29 cellular contexts compared by ENCODE assay signal in the genomic region with DNA sequence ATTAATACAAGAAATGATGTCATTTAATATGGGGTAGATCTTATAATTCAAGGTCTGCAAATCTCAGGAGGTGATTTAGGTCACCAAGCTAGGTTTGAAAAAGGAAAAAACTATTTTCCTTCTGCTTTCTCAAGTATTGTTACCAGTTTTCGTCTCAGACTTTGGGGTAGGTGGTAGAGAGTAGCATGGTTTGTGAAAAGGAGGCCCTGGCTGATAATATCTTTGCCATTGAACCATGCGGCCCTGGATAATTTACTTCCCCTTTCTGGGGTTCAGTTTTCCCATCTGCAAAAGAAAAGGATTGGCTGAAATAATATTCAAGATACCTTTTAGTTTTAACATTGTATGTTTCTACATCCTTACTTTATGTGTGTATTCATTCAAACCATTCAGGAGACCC.
"Had no signal": no experiment of that assay in that cellular context is flagged by ENCODE, and none has a peak within 500 bp of the region (broad histone marks: within the 10 kb centered on the region; RNA-seq: fewer than 3 reads in every experiment).

No MANE protein-coding gene starts in this region.

- H3K9ac ChIP-seq: parathyroid adenoma had no signal

- H3K9me3 Mint-ChIP-seq: activated CD4-positive, alpha-beta memory T cell treated with anti-CD3 and anti-CD28 coated beads for 36 hours; activated CD4-positive, alpha-beta T cell treated with anti-CD3 and anti-CD28 coated beads, Interleukin-2, amount 10 ng/mL, durations not matched to agents 24 days and 14 days; activated naive CD4-positive, alpha-beta T cell treated with anti-CD3 and anti-CD28 coated beads for 36 hours; activated naive CD8-positive, alpha-beta T cell treated with anti-CD3 and anti-CD28 coated beads for 36 hours; activated T-helper 1 cell treated with anti-CD3 and anti-CD28 coated beads, Interleukin-12 subunit alpha, Interleukin-12 subunit beta, Interleukin-2, Interleukin-4 antibody, amounts not matched to agents 30 ng/mL and 10 ng/mL and 1 ng/mL, durations not matched to agents 14 hours and 24 hours and 36 hours; naive thymus-derived CD4-positive, alpha-beta T cell; stimulated activated effector memory CD8-positive, alpha-beta T cell treated with anti-CD3 and anti-CD28 coated beads, Interleukin-12 subunit alpha, Interleukin-12 subunit beta, amount 100 ng/mL, for 72 hours had no signal

- H3K27ac ChIP-seq: adrenal gland, body of pancreas, esophagus muscularis mucosa, foreskin keratinocyte, heart left ventricle, parathyroid adenoma, psoas muscle, sigmoid colon, stomach, tibial artery, VCaP had no signal

- H3K9me3 ChIP-seq: adrenal gland, body of pancreas, esophagus muscularis mucosa, psoas muscle, sigmoid colon, stomach, tibial artery had no signal

- H3K36me3 Mint-ChIP-seq: stimulated activated effector memory CD8-positive, alpha-beta T cell treated with anti-CD3 and anti-CD28 coated beads, Interleukin-12 subunit alpha, Interleukin-12 subunit beta, amount 100 ng/mL, for 72 hours had no signal

- ATAC-seq: activated CD4-positive, CD25-positive, alpha-beta regulatory T cell treated with anti-CD3 and anti-CD28 coated beads, Interleukin-2, amount 50 U/mL, for 24 hours; body of pancreas; foreskin keratinocyte; heart left ventricle; naive thymus-derived CD4-positive, alpha-beta T cell; psoas muscle; stimulated activated effector memory CD8-positive, alpha-beta T cell treated with anti-CD3 and anti-CD28 coated beads, Interleukin-12 subunit alpha, Interleukin-12 subunit beta, amount 100 ng/mL, for 72 hours had no signal

- H3K4me3 ChIP-seq: adrenal gland, body of pancreas, esophagus muscularis mucosa, heart left ventricle, psoas muscle, sigmoid colon, stomach, tibial artery had no signal

- H3K4me1 ChIP-seq: foreskin keratinocyte, psoas muscle had no signal

- H3K4me1 Mint-ChIP-seq: stimulated activated effector memory CD8-positive, alpha-beta T cell treated with anti-CD3 and anti-CD28 coated beads, Interleukin-12 subunit alpha, Interleukin-12 subunit beta, amount 100 ng/mL, for 72 hours had no signal

- DNase-seq: activated CD4-positive, alpha-beta memory T cell treated with anti-CD3 and anti-CD28 coated beads for 36 hours; activated CD4-positive, alpha-beta T cell treated with anti-CD3 and anti-CD28 coated beads, Interleukin-2, amount 10 ng/mL, durations not matched to agents 24 days and 14 days; activated CD8-positive, alpha-beta memory T cell treated with anti-CD3 and anti-CD28 coated beads, Interleukin-2, amount 50 U/mL, for 4 hours; activated effector memory CD4-positive, alpha-beta T cell treated with anti-CD3 and anti-CD28 coated beads, Interleukin-2, amount 50 U/mL, for 16 hours; activated naive CD4-positive, alpha-beta T cell treated with anti-CD3 and anti-CD28 coated beads for 36 hours; activated naive CD8-positive, alpha-beta T cell treated with anti-CD3 and anti-CD28 coated beads for 36 hours; activated T-cell treated with anti-CD3 and anti-CD28 coated beads, Interleukin-2, amount 50 U/mL, for 1 hour; adrenal gland; aorta; body of pancreas; dermis blood vessel endothelial cell; effector CD4-positive, alpha-beta T cell; foreskin keratinocyte; heart left ventricle; naive thymus-derived CD4-positive, alpha-beta T cell; occipital lobe; psoas muscle; sigmoid colon; small intestine; stimulated activated CD4-positive, alpha-beta T cell treated with anti-CD3 and anti-CD28 coated beads, Interleukin-4, amount 100 ng/mL, for 24 hours; stomach; tibial artery had no signal

- H2AFZ ChIP-seq: parathyroid adenoma had no signal

- H3K27me3 Mint-ChIP-seq: activated CD4-positive, alpha-beta memory T cell treated with anti-CD3 and anti-CD28 coated beads for 36 hours; activated CD4-positive, alpha-beta T cell treated with anti-CD3 and anti-CD28 coated beads, Interleukin-2, amount 10 ng/mL, durations not matched to agents 24 days and 14 days; activated naive CD8-positive, alpha-beta T cell treated with anti-CD3 and anti-CD28 coated beads for 36 hours; naive thymus-derived CD4-positive, alpha-beta T cell had no signal

- H3K79me2 ChIP-seq: parathyroid adenoma had no signal

- H3K36me3 ChIP-seq: adrenal gland had no signal

- H3K27me3 ChIP-seq: adrenal gland, body of pancreas, esophagus muscularis mucosa, foreskin keratinocyte, heart left ventricle, sigmoid colon, stomach, tibial artery had no signal

- H3K4me3 Mint-ChIP-seq: activated CD4-positive, alpha-beta memory T cell treated with anti-CD3 and anti-CD28 coated beads for 36 hours; activated CD4-positive, alpha-beta T cell treated with anti-CD3 and anti-CD28 coated beads, Interleukin-2, amount 10 ng/mL, durations not matched to agents 24 days and 14 days; activated naive CD4-positive, alpha-beta T cell treated with anti-CD3 and anti-CD28 coated beads for 36 hours; activated naive CD8-positive, alpha-beta T cell treated with anti-CD3 and anti-CD28 coated beads for 36 hours; activated T-helper 1 cell treated with anti-CD3 and anti-CD28 coated beads, Interleukin-12 subunit alpha, Interleukin-12 subunit beta, Interleukin-2, Interleukin-4 antibody, amounts not matched to agents 30 ng/mL and 10 ng/mL and 1 ng/mL, durations not matched to agents 14 hours and 24 hours and 36 hours; mesothelial cell of epicardium; naive thymus-derived CD4-positive, alpha-beta T cell; stimulated activated effector memory CD8-positive, alpha-beta T cell treated with anti-CD3 and anti-CD28 coated beads, Interleukin-12 subunit alpha, Interleukin-12 subunit beta, amount 100 ng/mL, for 72 hours had no signal

- H3K27ac Mint-ChIP-seq: activated CD4-positive, alpha-beta memory T cell treated with anti-CD3 and anti-CD28 coated beads for 36 hours; activated CD4-positive, alpha-beta T cell treated with anti-CD3 and anti-CD28 coated beads, Interleukin-2, amount 10 ng/mL, durations not matched to agents 24 days and 14 days; activated naive CD4-positive, alpha-beta T cell treated with anti-CD3 and anti-CD28 coated beads for 36 hours; activated naive CD8-positive, alpha-beta T cell treated with anti-CD3 and anti-CD28 coated beads for 36 hours; activated T-helper 1 cell treated with anti-CD3 and anti-CD28 coated beads, Interleukin-12 subunit alpha, Interleukin-12 subunit beta, Interleukin-2, Interleukin-4 antibody, amounts not matched to agents 30 ng/mL and 10 ng/mL and 1 ng/mL, durations not matched to agents 14 hours and 24 hours and 36 hours; mesothelial cell of epicardium; naive thymus-derived CD4-positive, alpha-beta T cell; stimulated activated effector memory CD8-positive, alpha-beta T cell treated with anti-CD3 and anti-CD28 coated beads, Interleukin-12 subunit alpha, Interleukin-12 subunit beta, amount 100 ng/mL, for 72 hours had no signal
